8 cellular contexts compared by ENCODE assay signal in genomic region chr4:164731827-164732474, GRCh38. TPM values are rescaled to one million over a fixed set of nuclear protein-coding genes. Genes with fewer than 3 reads are reported as not detected.
DNase-seq lines count a peak whose midpoint lies in the region; ATAC-seq and TF ChIP-seq lines count a peak whose summit lies in the region.

No MANE protein-coding gene starts in this region.

- no peak overlapping the region for H3K4me3 ChIP-seq in fibroblast of mammary gland (ENCODE audit: control insufficient read depth, low read depth, low read length)
- no peak overlapping the region for H3K4me3 ChIP-seq in neuronal stem cell (ENCODE audit: low read length in 2 of 2)
- H3K4me3 ChIP-seq in upper lobe of right lung: no peak overlapping the region

- WGBS in neuronal stem cell (ENCODE audit: extremely low coverage in 2 of 2, insufficient read length in 2 of 2, insufficient replicate concordance in 1 of 2), 2 donors: no CpG with 5 or more reads among the region's 5 CpGs

- H3K18ac ChIP-seq in neuronal stem cell (ENCODE audit: low read length): no peak overlapping the region

- H4K91ac ChIP-seq in neuronal stem cell (ENCODE audit: low read depth, low read length, poor library complexity): no peak overlapping the region

- H3K9me3 ChIP-seq in neuronal stem cell (replicated peaks in 1 of 2; ENCODE audit: control insufficient read depth in 2 of 2, insufficient read depth in 1 of 2, low read depth in 1 of 2, low read length in 2 of 2): no peaks in the 10 kb centered on the region
- no peaks in the 10 kb centered on the region for H3K9me3 ChIP-seq in upper lobe of right lung

- H2BK120ac ChIP-seq in neuronal stem cell (ENCODE audit: low read depth, low read length): no peak overlapping the region

- H3K9ac ChIP-seq in neuronal stem cell (ENCODE audit: low read depth, low read length, poor library complexity): no peak overlapping the region

- H3K14ac ChIP-seq in neuronal stem cell (ENCODE audit: low read length): no peak overlapping the region

- no peak overlapping the region for H2AK5ac ChIP-seq in neuronal stem cell (ENCODE audit: low read depth, low read length)

- no peak overlapping the region for H3K27ac ChIP-seq in neuronal stem cell (replicated peaks; ENCODE audit: low read length)
- no peak overlapping the region for H3K27ac ChIP-seq in upper lobe of right lung

- no peaks in the 10 kb centered on the region for H3K79me1 ChIP-seq in neuronal stem cell (ENCODE audit: low read depth, low read length)

- no peak overlapping the region for H3K4me2 ChIP-seq in neuronal stem cell (ENCODE audit: insufficient read depth, low read length, poor library complexity, severe bottlenecking)

- no peak for DNase-seq in AG09319 (ENCODE audit: extremely low read depth, low read depth)
- DNase-seq in NCI-H510A treated with DMSO at 0.1 percent for 48 hours (lab: John Stamatoyannopoulos, UW): peak; percentile 21
- DNase-seq in activated T-cell treated with anti-CD3 and anti-CD28 coated beads for 1 hour (ENCODE audit: low read depth): peak; percentile 19
- DNase-seq in fibroblast of mammary gland (ENCODE audit: low read depth): peak; percentile 55
- peak; percentile 57 for DNase-seq in neuronal stem cell (ENCODE audit: low spot score)
- DNase-seq in upper lobe of right lung: no peak

- H3K36me3 ChIP-seq in neuronal stem cell (replicated peaks in 1 of 2; ENCODE audit: control insufficient read depth in 2 of 2, insufficient read depth in 2 of 2, low read length in 2 of 2): no peaks in the 10 kb centered on the region
- no peaks in the 10 kb centered on the region for H3K36me3 ChIP-seq in upper lobe of right lung

- H2BK15ac ChIP-seq in neuronal stem cell (ENCODE audit: low read length): no peak overlapping the region

- H3K27me3 ChIP-seq in neuronal stem cell (ENCODE audit: control insufficient read depth in 3 of 3, insufficient read depth in 3 of 3, low read depth in 1 of 3, low read length in 3 of 3) (no peaks in the 10 kb centered on the region), upper lobe of right lung (peaks cover 4% of the 10 kb centered on the region)

- no peak overlapping the region for H2BK12ac ChIP-seq in neuronal stem cell (ENCODE audit: low read length)

- no peak overlapping the region for H3K4ac ChIP-seq in neuronal stem cell (ENCODE audit: low read length)

- peak; percentile 85 for ATAC-seq in GM18502 (IDR thresholded peaks at IDR 0.05; ENCODE audit: poor library complexity, unreplicated experiment)
- ATAC-seq in HG02970 (IDR thresholded peaks at IDR 0.05; ENCODE audit: low FRiP score, unreplicated experiment): peak; percentile 71
- peak; percentile 74 for ATAC-seq in upper lobe of right lung

- H2BK5ac ChIP-seq in neuronal stem cell (ENCODE audit: low read length): no peak overlapping the region

- no peak overlapping the region for H3K23ac ChIP-seq in neuronal stem cell (ENCODE audit: low read depth, low read length, poor library complexity)

- peak; percentile 86 for TF ChIP-seq CTCF in AG09319 (IDR thresholded peaks at IDR 0.05; ENCODE audit: low read depth, low read length)
- TF ChIP-seq CTCF in fibroblast of mammary gland (conservative IDR thresholded peaks at IDR 0.05; ENCODE audit: control insufficient read depth, insufficient read depth, low read depth, low read length): peak; percentile 93
- TF ChIP-seq CTCF in upper lobe of right lung (IDR thresholded peaks at IDR 0.05): peak; percentile 84

- intact Hi-C loops in upper lobe of right lung (cut with DNase I): no loop called here

- H4K8ac ChIP-seq in neuronal stem cell (ENCODE audit: low read depth, low read length): no peak overlapping the region

- H3K4me1 ChIP-seq in neuronal stem cell (ENCODE audit: control insufficient read depth in 2 of 2, insufficient read depth in 1 of 2, low read depth in 1 of 2, low read length in 2 of 2): no peaks in the 10 kb centered on the region
- H3K4me1 ChIP-seq in upper lobe of right lung: no peaks in the 10 kb centered on the region

- no peak overlapping the region for H2AFZ ChIP-seq in neuronal stem cell (ENCODE audit: low read length)

RNA-seq across cellular contexts. Expression of gene SMIM31, which starts 22.0 kb away (rescaled TPM):
- polyA plus RNA-seq in neuronal stem cell (2013, experiment 1 of 2): not detected
- polyA plus RNA-seq in neuronal stem cell (2013, experiment 2 of 2): not detected
- total RNA-seq in upper lobe of right lung: not detected

Comparison
In these comparisons a context has a peak if more than half of its experiments do, and no peak if none do; other contexts are left out.
1. DNase-seq: peak in NCI-H510A treated with DMSO at 0.1 percent for 48 hours (single experiment), activated T-cell treated with anti-CD3 and anti-CD28 coated beads for 1 hour (single experiment), fibroblast of mammary gland (single experiment) and neuronal stem cell (single experiment); none in AG09319 (single experiment) and upper lobe of right lung (single experiment).
2. Peak in every context shown above with its lines, with median percentiles within 50 percentile points of each other: CTCF ChIP-seq and ATAC-seq.